In the genomic region with DNA sequence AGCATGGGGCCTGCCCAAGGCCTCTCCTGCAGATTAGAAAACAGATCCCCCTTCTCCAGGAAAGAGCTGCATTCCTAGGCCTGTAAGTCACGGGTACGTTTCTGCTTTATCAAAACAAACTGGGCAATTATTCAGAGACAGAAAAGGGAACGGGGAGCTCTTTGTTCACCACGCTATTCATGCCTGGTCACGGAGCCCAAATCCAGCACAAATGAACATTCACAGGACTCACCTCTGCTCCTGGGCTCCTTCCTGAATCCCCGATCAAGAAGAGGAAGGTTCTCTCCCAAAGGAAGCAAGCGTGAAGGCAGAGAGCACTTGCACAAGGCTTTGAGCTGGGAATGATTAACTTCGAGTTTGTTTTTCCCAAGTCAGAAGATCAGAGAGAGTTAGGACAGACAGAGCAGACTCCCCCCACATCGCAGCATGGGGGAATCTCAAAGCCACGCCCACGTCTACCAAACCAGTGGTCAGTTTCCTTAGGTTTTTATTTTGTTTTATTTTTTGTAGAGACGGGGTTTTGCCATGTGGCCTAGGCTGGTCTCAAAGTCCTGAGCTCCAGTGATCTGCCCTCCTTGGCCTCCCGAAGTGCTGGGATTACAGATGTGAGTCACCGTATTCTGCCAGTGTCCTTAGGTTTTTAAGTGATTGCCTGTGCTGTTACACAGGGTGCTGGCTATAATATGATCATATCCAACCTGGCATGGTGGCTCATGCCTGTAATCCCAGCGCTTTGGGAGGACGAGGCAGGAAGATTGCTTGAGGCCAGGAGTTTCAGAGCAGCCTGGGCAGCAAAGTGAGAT, we compare ENCODE assay signal across 12 cellular contexts. TPM values are rescaled to one million over a fixed set of nuclear protein-coding genes. Genes with fewer than 3 reads are reported as not detected.
DNase-seq lines count a peak whose midpoint lies in the region; ATAC-seq, FAIRE-seq and TF ChIP-seq lines count a peak whose summit lies in the region.
"Not testable (repeated sequence)": the region's sequence is repeated elsewhere in the genome, so short reads cannot be mapped to it uniquely, and the experiment has no call there.
"Had no signal": no experiment of that assay in that cellular context is flagged by ENCODE, and none has a peak within 500 bp of the region (broad histone marks: within the 10 kb centered on the region; RNA-seq: fewer than 3 reads in every experiment).

No MANE protein-coding gene starts in this region.

- H3K56ac ChIP-seq in IMR-90 (ENCODE audit: extremely low read depth, insufficient read depth, low read length) = peak overlapping the region; percentile 63

- peak overlapping the region; percentile 94 to 97 for H4K8ac ChIP-seq in IMR-90 (ENCODE audit: low read depth in 2 of 2, low read length in 2 of 2)

- peak overlapping the region; percentile 97 for H4K91ac ChIP-seq in IMR-90 (ENCODE audit: insufficient read depth, low read depth, low read length)

- TF ChIP-seq CTCF in IMR-90 (conservative IDR thresholded peaks at IDR 0.05; ENCODE audit: low read depth, low read length); heart left ventricle (IDR thresholded peaks at IDR 0.05); HepG2 (CRISPR knock-in tag; IDR thresholded peaks at IDR 0.05); osteoblast (IDR thresholded peaks at IDR 0.05; ENCODE audit: extremely low read depth, low read depth, low read length): not testable (repeated sequence)

- intact Hi-C loops in IMR-90 (cut with micrococcal nuclease); heart left ventricle (cut with DNase I): not testable (repeated sequence)
- intact Hi-C loops in HepG2 (cut with micrococcal nuclease; ENCODE audit: unreplicated experiment) = loop anchor here (2.0 kb wide), 2 partner anchors 35 to 71 kb away; a partner anchor contains a TSS

- H3K27ac ChIP-seq in IMR-90 (ENCODE audit: insufficient read depth, low read length) = peak overlapping the region; percentile 94
- H3K27ac ChIP-seq in ectodermal cell (ENCODE audit: insufficient read depth, low read depth, low read length, poor library complexity, severe bottlenecking) = peak overlapping the region; percentile 36
- peak overlapping the region in 5 of 12 donors; percentile 6 to 68 (median 53) for H3K27ac ChIP-seq in heart left ventricle
- H3K27ac ChIP-seq in HepG2 (ENCODE audit: extremely low read length, insufficient read depth, low read length) = peak overlapping the region; percentile 90
- H3K27ac ChIP-seq in osteoblast (ENCODE audit: low read depth, low read length) = peak overlapping the region; percentile 83

- not testable (repeated sequence) for H3K4me3 ChIP-seq in IMR-90 (ENCODE audit: insufficient read depth, low read depth, low read length); ectodermal cell (ENCODE audit: insufficient read depth, low read depth, low read length); heart left ventricle; osteoblast (ENCODE audit: insufficient read depth, low read length)
- peak overlapping the region; percentile 67 to 70 (median 70) for H3K4me3 ChIP-seq in HepG2 (replicated peaks in 1 of 3; ENCODE audit: insufficient read depth in 1 of 3, low read depth in 2 of 3, low read length in 3 of 3)

- DNase-seq in EL = peak; percentile 63
- DNase-seq in IMR-90 = peak; percentile 62
- DNase-seq in amniotic stem cell (lab: John Stamatoyannopoulos, UW) = peak; percentile 16
- not testable (repeated sequence) for DNase-seq in heart left ventricle
- peak; percentile 84 for DNase-seq in HepG2 (ENCODE audit: low spot score)
- DNase-seq in osteoblast (ENCODE audit: insufficient read length, low spot score, missing footprints) = peak; percentile 69

- not testable (repeated sequence) for H3K9me1 ChIP-seq in IMR-90 (ENCODE audit: insufficient read depth, low read length)

- peak; percentile 77 for ATAC-seq in IMR-90 (ENCODE audit: low read depth)
- peak; percentile 37 to 65 (median 40) for ATAC-seq in heart left ventricle
- ATAC-seq in HepG2 = peak; percentile 95

- H2BK15ac ChIP-seq in IMR-90 (ENCODE audit: low read depth, low read length) = not testable (repeated sequence)

- not testable (repeated sequence) for H3K36me3 ChIP-seq in IMR-90 (ENCODE audit: control insufficient read depth, insufficient read depth, low read length); ectodermal cell (ENCODE audit: control insufficient read depth, insufficient read depth, low read length); heart left ventricle; HepG2 (replicated peaks in 1 of 2; ENCODE audit: control insufficient read depth in 1 of 2, insufficient read depth in 2 of 2, low read length in 2 of 2); osteoblast (ENCODE audit: insufficient read depth, low read length)

- H3K9ac ChIP-seq in IMR-90 (ENCODE audit: low read depth, low read length) = peak overlapping the region; percentile 57
- peak overlapping the region; percentile 72 for H3K9ac ChIP-seq in HepG2 (ENCODE audit: insufficient read depth, low read depth, low read length)

- H3K23ac ChIP-seq in IMR-90 (ENCODE audit: low read depth, low read length) = peak overlapping the region; percentile 70; the same call in 1 of the 2 replicates

- H2AK5ac ChIP-seq in IMR-90 (ENCODE audit: low read depth, low read length) = peak overlapping the region; percentile 73; the same call in 1 of the 2 replicates

- not testable (repeated sequence) for TF ChIP-seq RAD21 in IMR-90 (IDR thresholded peaks at IDR 0.05; ENCODE audit: low read length); HepG2 (CRISPR knock-in tag; IDR thresholded peaks at IDR 0.05)

- peak overlapping the region; percentile 79 for H2AFZ ChIP-seq in IMR-90 (replicated peaks; ENCODE audit: low read length, poor library complexity)
- H2AFZ ChIP-seq in HepG2 (ENCODE audit: low read length) = peak overlapping the region; percentile 27
- peak overlapping the region; percentile 94 for H2AFZ ChIP-seq in osteoblast (ENCODE audit: low read length)

- peaks cover 24% of the 10 kb centered on the region for H3K79me2 ChIP-seq in HepG2 (ENCODE audit: insufficient read depth, low read length)
- not testable (repeated sequence) for H3K79me2 ChIP-seq in osteoblast (ENCODE audit: insufficient read depth, low read length)

- POLR2A ChIA-PET in IMR-90 (lab: Charles Lee; ENCODE audit: unreplicated experiment) = interaction anchor here (0.6 to 1.1 kb wide), 2 partner anchors 16 to 35 kb away, joined by 3 to 4 read pairs; a partner anchor contains a TSS
- POLR2A ChIA-PET in HepG2 (lab: Yijun Ruan, JAX) = interaction anchor here (0.6 to 1.9 kb wide), 5 partner anchors 9 to 77 kb away, joined by 3 to 28 read pairs (median 4); a partner anchor contains a TSS

- in situ Hi-C loops in IMR-90 (cut with MboI; ENCODE audit: low sequenced_read_pairs); HepG2 (cut with HindIII; ENCODE audit: extremely low pct_ligation_motif_present, low pct_unique_long_range_greater_than_20kb): not testable (repeated sequence)

- not testable (repeated sequence) for TF ChIP-seq EP300 in HepG2 (IDR thresholded peaks at IDR 0.05; ENCODE audit: low read depth in 2 of 2, low read length in 2 of 2); HepG2 (CRISPR knock-in tag; IDR thresholded peaks at IDR 0.05; ENCODE audit: borderline replicate concordance)

- not testable (repeated sequence) for BruUV-seq in IMR-90 (replicated peaks; lab: Mats Ljungman, UMichigan); HepG2 (replicated peaks; lab: Mats Ljungman, UMichigan)

- peak overlapping the region; percentile 92 for H3K14ac ChIP-seq in IMR-90 (replicated peaks; ENCODE audit: low read depth, low read length)

- H3K4me2 ChIP-seq in IMR-90 (ENCODE audit: low read depth, low read length) (peak overlapping the region; percentile 71), HepG2 (ENCODE audit: low read depth, low read length) (peak overlapping the region; percentile 73), osteoblast (ENCODE audit: insufficient read depth, low read length) (peak overlapping the region; percentile 51)

- dilution Hi-C loops in IMR-90 (cut with HindIII; ENCODE audit: low sequenced_read_pairs, unreplicated experiment) = not testable (repeated sequence)

- CTCF ChIA-PET in IMR-90 (lab: Yijun Ruan, JAX); HepG2 (lab: Yijun Ruan, JAX; ENCODE audit: low intra/inter-chr PET ratio, low total read pairs): not testable (repeated sequence)

- peak overlapping the region; percentile 94 for H2BK120ac ChIP-seq in IMR-90 (ENCODE audit: low read depth, low read length)

- H3K4ac ChIP-seq in IMR-90 (ENCODE audit: low read depth, low read length) = peak overlapping the region; percentile 85

- peak overlapping the region; percentile 66 for H2BK20ac ChIP-seq in IMR-90 (ENCODE audit: low read depth, low read length)

- H3K27me3 ChIP-seq in IMR-90 (ENCODE audit: control insufficient read depth, insufficient read depth, low read length); ectodermal cell (ENCODE audit: control insufficient read depth, insufficient read depth, low read length, poor library complexity, severe bottlenecking); heart left ventricle; HepG2 (ENCODE audit: control insufficient read depth in 1 of 2, insufficient read depth in 2 of 2, low read length in 2 of 2); osteoblast (ENCODE audit: insufficient read depth, low read length): not testable (repeated sequence)

- peak overlapping the region; percentile 99 for H3K18ac ChIP-seq in IMR-90 (ENCODE audit: low read depth, low read length)

- FAIRE-seq in HepG2 (lab: Jason Lieb, UNC) = peak; percentile 99

- peak overlapping the region; percentile 99 for H4K5ac ChIP-seq in IMR-90 (ENCODE audit: low read depth, low read length)

- H3K4me1 ChIP-seq in IMR-90 (ENCODE audit: control insufficient read depth, insufficient read depth, low read length); ectodermal cell (ENCODE audit: control insufficient read depth, insufficient read depth, low read length): not testable (repeated sequence)
- peaks cover 0 to 27% (median 0%) of the 10 kb centered on the region in 12 donors for H3K4me1 ChIP-seq in heart left ventricle
- peaks cover 24% of the 10 kb centered on the region for H3K4me1 ChIP-seq in HepG2 (ENCODE audit: insufficient read depth, low read length)
- peaks cover 12% of the 10 kb centered on the region for H3K4me1 ChIP-seq in osteoblast (ENCODE audit: insufficient read depth, low read length)

- H2BK5ac ChIP-seq in IMR-90 (ENCODE audit: low read depth, low read length, poor library complexity, severe bottlenecking) = peak overlapping the region; percentile 80

- not testable (repeated sequence) for H3K79me1 ChIP-seq in IMR-90 (ENCODE audit: low read depth in 1 of 2, low read length in 2 of 2)

- 14% methylated on average over 2 of the region's 16 CpGs; no CpG with 5 or more reads in 1 of the 2 experiments for WGBS in IMR-90 (ENCODE audit: extremely low coverage in 2 of 2, insufficient read length in 1 of 2), 2 experiments
- 55 to 60% methylated on average over 13 of the region's 16 CpGs for WGBS in ectodermal cell, 2 experiments
- 38 to 52% (median 47%) methylated on average over 14 to 16 of the region's 16 CpGs for WGBS in heart left ventricle, 4 donors
- 0% methylated on average over 6 of the region's 16 CpGs for WGBS in HepG2 (ENCODE audit: low lambda C conversion rate)

- H2AK9ac ChIP-seq in IMR-90 (replicated peaks; ENCODE audit: low read depth, low read length, poor library complexity) = peak overlapping the region; percentile 31

- TF ChIP-seq POLR2A in IMR-90 (IDR thresholded peaks at IDR 0.05; ENCODE audit: low read depth, low read length); heart left ventricle (IDR thresholded peaks at IDR 0.05): not testable (repeated sequence)
- TF ChIP-seq POLR2A in HepG2 (IDR thresholded peaks at IDR 0.05; ENCODE audit: insufficient read depth in 1 of 2, low read depth in 2 of 2, low read length in 2 of 2) = peak; percentile 64 to 70

- H3K9me3 ChIP-seq in IMR-90 (ENCODE audit: control insufficient read depth, insufficient read depth, low read length); ectodermal cell (ENCODE audit: control insufficient read depth, low read length); heart left ventricle; HepG2 (ENCODE audit: low read length); osteoblast (ENCODE audit: low read depth, low read length): not testable (repeated sequence)

- not testable (repeated sequence) for H4K20me1 ChIP-seq in IMR-90 (ENCODE audit: insufficient read depth, low read length); HepG2 (ENCODE audit: insufficient read depth, low read length); osteoblast (ENCODE audit: insufficient read depth, low read length)

RNA-seq across cellular contexts. Expression of a gene that starts 35.1 kb away (rescaled TPM):
- 6.3 and 7.2 TPM in 2 replicates for total RNA-seq in IMR-90 (2012; rRNA removed)
- 5.1 and 5.2 TPM in 2 replicates for polyA plus RNA-seq in IMR-90 (2012; rRNA removed)
- 4.7 and 5.1 TPM in 2 replicates for polyA plus RNA-seq in IMR-90 (2012; cell fraction: cytosol; rRNA removed)
- polyA plus RNA-seq in IMR-90 (2012; cell fraction: nucleus; rRNA removed; ENCODE audit: low replicate concordance) = 5.3 and 10.6 TPM in 2 replicates
- 4.5 TPM for polyA plus RNA-seq in ectodermal cell (2013, experiment 1 of 4)
- polyA plus RNA-seq in ectodermal cell (2013, experiment 2 of 4) = 6.8 TPM
- 3.3 TPM for polyA plus RNA-seq in ectodermal cell (2013, experiment 3 of 4)
- 4.7 TPM for polyA plus RNA-seq in ectodermal cell (2013, experiment 4 of 4)
- 10 to 100 TPM in 3 of 9 donors, 1 to 10 TPM in 6; 6.3 to 23.6 (median 8.6) TPM for total RNA-seq in heart left ventricle
- 1 to 10 TPM; 3.2 to 8.6 TPM for polyA plus RNA-seq in heart left ventricle
- 2.0 and 4.8 TPM in 2 replicates for total RNA-seq in HepG2 (2016; rRNA removed; fragmentation: Illumina TruSeq; extraction: Trizol)
- total RNA-seq in HepG2 (2016; cell fraction: cytosol; rRNA removed; fragmentation: Illumina TruSeq; extraction: Trizol; ENCODE audit: low read depth) = 0.81 and 1.1 TPM in 2 replicates
- total RNA-seq in HepG2 (2016; cell fraction: insoluble cytoplasmic fraction; rRNA removed; fragmentation: Illumina TruSeq; extraction: Trizol) = 1.7 and 5.2 TPM in 2 replicates
- 1.2 and 2.1 TPM in 2 replicates for total RNA-seq in HepG2 (2016; cell fraction: membrane; rRNA removed; fragmentation: Illumina TruSeq; extraction: Trizol)
- 4.5 and 6.6 TPM in 2 replicates for total RNA-seq in HepG2 (2016; cell fraction: nucleus; rRNA removed; fragmentation: Illumina TruSeq; extraction: Trizol)
- polyA plus RNA-seq in HepG2 (2011; rRNA removed) = 6.4 and 6.8 TPM in 2 replicates
- 4.9 and 5.9 TPM in 2 replicates for polyA plus RNA-seq in HepG2 (2011; cell fraction: cytosol; rRNA removed)
- polyA plus RNA-seq in HepG2 (2011; cell fraction: nucleus; rRNA removed) = 7.0 and 9.4 TPM in 2 replicates
- 5.4 and 5.6 TPM in 2 replicates for polyA plus RNA-seq in HepG2 (2012)
- polyA plus RNA-seq in HepG2 (2016; cell fraction: cytosol; fragmentation: Illumina TruSeq; extraction: Trizol; ENCODE audit: low read depth) = 0.72 and 1.0 TPM in 2 replicates
- polyA plus RNA-seq in HepG2 (2016; cell fraction: insoluble cytoplasmic fraction; fragmentation: Illumina TruSeq; extraction: Trizol; ENCODE audit: low read depth) = 1.6 and 2.2 TPM in 2 replicates
- 1.0 and 1.2 TPM in 2 replicates for polyA plus RNA-seq in HepG2 (2016; cell fraction: membrane; fragmentation: Illumina TruSeq; extraction: Trizol; ENCODE audit: low read depth)
- 6.4 and 7.4 TPM in 2 replicates for polyA plus RNA-seq in HepG2 (2016; cell fraction: nucleus; fragmentation: Illumina TruSeq; extraction: Trizol; ENCODE audit: insufficient read depth, low read depth)
- 8.9 and 31.5 TPM in 2 replicates for polyA minus RNA-seq in HepG2 (2011; rRNA and poly(A)+ RNA removed; ENCODE audit: low replicate concordance)
- 7.2 and 7.8 TPM in 2 replicates for polyA minus RNA-seq in HepG2 (2011; cell fraction: cytosol; rRNA and poly(A)+ RNA removed)
- polyA minus RNA-seq in HepG2 (2011; cell fraction: nucleus; rRNA and poly(A)+ RNA removed) = 6.8 and 7.2 TPM in 2 replicates
- total RNA-seq in osteoblast = 20.6 and 23.3 TPM in 2 replicates

RNA-seq across cellular contexts. Expression of a gene that starts 42.2 kb away (rescaled TPM):
- not detected in 2 replicates for total RNA-seq in IMR-90 (2012; rRNA removed)
- polyA plus RNA-seq in IMR-90 (2012; rRNA removed) = not detected in 2 replicates
- polyA plus RNA-seq in IMR-90 (2012; cell fraction: cytosol; rRNA removed) = not detected in 2 replicates
- polyA plus RNA-seq in IMR-90 (2012; cell fraction: nucleus; rRNA removed; ENCODE audit: low replicate concordance) = not detected in 2 replicates
- not detected for polyA plus RNA-seq in ectodermal cell (2013, experiment 1 of 4)
- polyA plus RNA-seq in ectodermal cell (2013, experiment 2 of 4) = not detected
- polyA plus RNA-seq in ectodermal cell (2013, experiment 3 of 4) = not detected
- not detected for polyA plus RNA-seq in ectodermal cell (2013, experiment 4 of 4)
- total RNA-seq in heart left ventricle = not detected
- not detected for polyA plus RNA-seq in heart left ventricle
- not detected in 2 replicates for total RNA-seq in HepG2 (2016; rRNA removed; fragmentation: Illumina TruSeq; extraction: Trizol)
- not detected in 2 replicates for total RNA-seq in HepG2 (2016; cell fraction: cytosol; rRNA removed; fragmentation: Illumina TruSeq; extraction: Trizol; ENCODE audit: low read depth)
- not detected in 2 replicates for total RNA-seq in HepG2 (2016; cell fraction: insoluble cytoplasmic fraction; rRNA removed; fragmentation: Illumina TruSeq; extraction: Trizol)
- not detected in 2 replicates for total RNA-seq in HepG2 (2016; cell fraction: membrane; rRNA removed; fragmentation: Illumina TruSeq; extraction: Trizol)
- total RNA-seq in HepG2 (2016; cell fraction: nucleus; rRNA removed; fragmentation: Illumina TruSeq; extraction: Trizol) = not detected in 2 replicates
- not detected in 2 replicates for polyA plus RNA-seq in HepG2 (2011; rRNA removed)
- not detected in 2 replicates for polyA plus RNA-seq in HepG2 (2011; cell fraction: cytosol; rRNA removed)
- not detected in 2 replicates for polyA plus RNA-seq in HepG2 (2011; cell fraction: nucleus; rRNA removed)
- not detected in 2 replicates for polyA plus RNA-seq in HepG2 (2012)
- not detected in 2 replicates for polyA plus RNA-seq in HepG2 (2016; cell fraction: cytosol; fragmentation: Illumina TruSeq; extraction: Trizol; ENCODE audit: low read depth)
- not detected in 2 replicates for polyA plus RNA-seq in HepG2 (2016; cell fraction: insoluble cytoplasmic fraction; fragmentation: Illumina TruSeq; extraction: Trizol; ENCODE audit: low read depth)
- polyA plus RNA-seq in HepG2 (2016; cell fraction: membrane; fragmentation: Illumina TruSeq; extraction: Trizol; ENCODE audit: low read depth) = not detected in 2 replicates
- not detected in 2 replicates for polyA plus RNA-seq in HepG2 (2016; cell fraction: nucleus; fragmentation: Illumina TruSeq; extraction: Trizol; ENCODE audit: insufficient read depth, low read depth)
- not detected in 2 replicates for polyA minus RNA-seq in HepG2 (2011; rRNA and poly(A)+ RNA removed; ENCODE audit: low replicate concordance)
- not detected in 2 replicates for polyA minus RNA-seq in HepG2 (2011; cell fraction: cytosol; rRNA and poly(A)+ RNA removed)
- polyA minus RNA-seq in HepG2 (2011; cell fraction: nucleus; rRNA and poly(A)+ RNA removed) = not detected in 2 replicates
- total RNA-seq in osteoblast = under 0.01 TPM in 1 of 2 replicates, not detected in the other
- total RNA-seq: activated B cell treated with CpG ODN at 0.5 μM for 24 hours; activated CD8-positive, alpha-beta T cell treated with anti-CD3 and anti-CD28 coated beads, Interleukin-2, amount 10 ng/mL, durations not matched to agents 7 days and 5 days; activated T-cell treated with anti-CD3 and anti-CD28 coated beads, Interleukin-2, amount 50 U/mL, for 72 hours; mesenteric fat pad; ovary had no signal
- polyA plus RNA-seq: ovary had no signal

Comparison
In these comparisons a context has a peak if more than half of its experiments do, and no peak if none do; other contexts are left out.
1. ATAC-seq: peak in every context shown above with its lines; median percentile 95 in HepG2; 77 in IMR-90; 40 in heart left ventricle.
2. H2AFZ ChIP-seq: peak in every context shown above with its lines; median percentile 94 in osteoblast; 79 in IMR-90; 27 in HepG2.